ENCODE assay signal across 15 cellular contexts in the genomic region with DNA sequence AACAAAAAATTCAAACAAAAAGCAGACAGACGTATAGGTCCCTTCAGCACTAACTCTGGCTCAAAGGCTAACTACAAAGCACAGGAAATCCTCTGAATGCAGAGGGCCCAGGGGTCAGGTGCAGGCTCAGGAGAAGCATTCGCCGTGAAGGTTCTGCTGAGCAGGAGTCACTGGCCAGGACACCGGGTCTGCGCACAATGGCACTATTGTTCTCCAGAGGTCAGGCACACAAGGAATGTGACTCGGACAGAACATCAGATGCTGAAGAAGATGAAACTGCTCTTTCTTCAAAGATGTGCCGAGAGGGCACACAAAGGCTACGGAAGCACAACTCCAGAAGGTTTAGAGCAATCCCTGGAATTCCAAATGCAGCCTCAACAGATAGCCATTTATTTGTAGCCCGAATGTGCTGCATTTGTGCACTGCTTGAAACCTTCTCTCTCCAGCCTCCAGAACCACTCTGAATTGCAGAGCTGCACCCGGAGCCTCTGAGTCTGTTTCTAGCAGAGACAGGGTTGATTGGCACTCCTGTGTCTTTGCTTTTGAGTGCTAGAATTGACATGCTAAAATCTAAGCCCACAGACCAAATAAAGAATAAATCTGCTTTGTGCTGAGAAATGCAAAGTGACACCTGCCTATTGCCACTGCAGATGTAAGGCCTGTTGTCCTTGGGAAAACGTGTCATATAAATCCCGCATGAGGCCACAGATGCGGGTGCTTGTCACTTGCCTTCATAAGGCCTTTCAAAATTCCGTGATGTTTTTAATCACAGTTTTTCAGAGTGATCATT.
DNase-seq lines count a peak whose midpoint lies in the region; ATAC-seq, FAIRE-seq and TF ChIP-seq lines count a peak whose summit lies in the region.
"Had no signal": no experiment of that assay in that cellular context is flagged by ENCODE, and none has a peak within 500 bp of the region (broad histone marks: within the 10 kb centered on the region; RNA-seq: fewer than 3 reads in every experiment).

No MANE protein-coding gene starts in this region.

- TF ChIP-seq EP300 in HepG2 (IDR thresholded peaks at IDR 0.05; ENCODE audit: low read depth in 2 of 2, low read length in 2 of 2): peak; percentile 59 to 93
- TF ChIP-seq EP300 in HepG2 (CRISPR knock-in tag; IDR thresholded peaks at IDR 0.05; ENCODE audit: borderline replicate concordance): peak; percentile 96

- WGBS in HepG2 (ENCODE audit: low lambda C conversion rate): 9% methylated on average over 11 of the region's 14 CpGs

- H3K4me1 ChIP-seq in HepG2 (ENCODE audit: insufficient read depth, low read length) (peaks cover 72% of the 10 kb centered on the region), PC-3 (ENCODE audit: insufficient read depth, low read length) (peaks cover 6% of the 10 kb centered on the region; the same call in 1 of the 2 replicates)

- no peaks in the 10 kb centered on the region for H3K9me2 ChIP-seq in PC-3 (replicated peaks; ENCODE audit: low read length)

- POLR2A ChIA-PET in HepG2 (lab: Yijun Ruan, JAX) (interaction anchor here (1.5 to 1.9 kb wide), 3 partner anchors 29 to 36 kb away, joined by 4 to 5 read pairs (median 4); no protein-coding TSS in a partner anchor), PC-3 (lab: Charles Lee; ENCODE audit: unreplicated experiment) (no interaction called here)

- peaks cover 18 to 35% of the 10 kb centered on the region in 2 experiments for H3K36me3 ChIP-seq in HepG2 (replicated peaks in 1 of 2; ENCODE audit: control insufficient read depth in 1 of 2, insufficient read depth in 2 of 2, low read length in 2 of 2)
- no peaks in the 10 kb centered on the region for H3K36me3 ChIP-seq in PC-3 (ENCODE audit: low read depth, low read length)

- TF ChIP-seq POLR2A in HepG2 (IDR thresholded peaks at IDR 0.05; ENCODE audit: insufficient read depth in 1 of 2, low read depth in 2 of 2, low read length in 2 of 2): peak in 1 of 2 experiments; percentile 46; a peak in 2 of 4 replicates

- intact Hi-C loops in HepG2 (cut with micrococcal nuclease; ENCODE audit: unreplicated experiment) (loop anchor here (1.0 kb wide), 2 partner anchors 16 to 37 kb away; no protein-coding TSS in a partner anchor), PC-3 (cut with micrococcal nuclease) (no loop called here)

- H3K4me3 Mint-ChIP-seq in stimulated activated naive CD8-positive, alpha-beta T cell treated with anti-CD3 and anti-CD28 coated beads, Interleukin-15, Interleukin-2, amounts not matched to agents 100 ng/mL and 50 ng/mL, for 24 hours: no peak overlapping the region
- no peak overlapping the region for H3K4me3 Mint-ChIP-seq in T-helper 17 cell
- H3K4me3 Mint-ChIP-seq: dendritic cell treated with granulocyte-macrophage colony-stimulating factor and Interleukin-4, amounts not matched to agents 40 ng/mL and 50 ng/mL, for 4 days; natural killer cell had no signal

- peak overlapping the region; percentile 13 for H3K27ac Mint-ChIP-seq in stimulated activated naive CD8-positive, alpha-beta T cell treated with anti-CD3 and anti-CD28 coated beads, Interleukin-15, Interleukin-2, amounts not matched to agents 100 ng/mL and 50 ng/mL, for 24 hours
- peak overlapping the region; percentile 60 for H3K27ac Mint-ChIP-seq in T-helper 17 cell
- H3K27ac Mint-ChIP-seq: dendritic cell treated with granulocyte-macrophage colony-stimulating factor and Interleukin-4, amounts not matched to agents 40 ng/mL and 50 ng/mL, for 4 days; natural killer cell had no signal

- H3K79me2 ChIP-seq in HepG2 (ENCODE audit: insufficient read depth, low read length) (peaks cover 38% of the 10 kb centered on the region), PC-3 (ENCODE audit: low read length) (no peaks in the 10 kb centered on the region)

- H3K36me3 Mint-ChIP-seq in stimulated activated naive CD8-positive, alpha-beta T cell treated with anti-CD3 and anti-CD28 coated beads, Interleukin-15, Interleukin-2, amounts not matched to agents 100 ng/mL and 50 ng/mL, for 24 hours (ENCODE audit: low read depth): peaks cover 44% of the 10 kb centered on the region
- H3K36me3 Mint-ChIP-seq in T-helper 17 cell (ENCODE audit: low read depth): no peaks in the 10 kb centered on the region

- no peak for DNase-seq in stimulated activated naive CD8-positive, alpha-beta T cell treated with anti-CD3 and anti-CD28 coated beads, Interleukin-15, Interleukin-2, amounts not matched to agents 100 U/mL and 50 U/mL, for 24 hours
- DNase-seq in T-helper 17 cell: no peak
- peak; percentile 99 for DNase-seq in HepG2 (ENCODE audit: low spot score)
- peak; percentile 37 for DNase-seq in urothelium cell line (ENCODE audit: low spot score)
- no peak for DNase-seq in GF-D8 (lab: John Stamatoyannopoulos, UW)
- DNase-seq in T-helper 2 cell: no peak
- DNase-seq in PC-3: no peak
- DNase-seq: natural killer cell, NCI-H1436, NCI-H748 treated with DMSO at 0.1 percent for 48 hours, SHP77 had no signal

- H2AFZ ChIP-seq in HepG2 (ENCODE audit: low read length): no peak overlapping the region
- no peak overlapping the region for H2AFZ ChIP-seq in PC-3 (ENCODE audit: low read length)

- H3K9ac ChIP-seq in HepG2 (ENCODE audit: insufficient read depth, low read depth, low read length): peak overlapping the region; percentile 63
- no peak overlapping the region for H3K9ac ChIP-seq in PC-3 (ENCODE audit: low read length)

- no peaks in the 10 kb centered on the region for H3K9me3 ChIP-seq in T-helper 17 cell (ENCODE audit: control insufficient read depth, low read length, poor library complexity, severe bottlenecking)
- H3K9me3 ChIP-seq in HepG2 (ENCODE audit: low read length): no peaks in the 10 kb centered on the region
- H3K9me3 ChIP-seq in PC-3 (ENCODE audit: low read length): no peaks in the 10 kb centered on the region

- no TSS peak for BruUV-seq in HepG2 (replicated peaks; lab: Mats Ljungman, UMichigan)
- no TSS peak for BruUV-seq in PC-3 (replicated peaks; lab: Mats Ljungman, UMichigan)

- in situ Hi-C loops in HepG2 (cut with HindIII; ENCODE audit: extremely low pct_ligation_motif_present, low pct_unique_long_range_greater_than_20kb): no loop called here

- H3F3A ChIP-seq in PC-3 (ENCODE audit: low read length, unreplicated experiment): no peaks in the 10 kb centered on the region

- no peaks in the 10 kb centered on the region for H3K27me3 ChIP-seq in HepG2 (ENCODE audit: control insufficient read depth in 1 of 2, insufficient read depth in 2 of 2, low read length in 2 of 2)
- no peaks in the 10 kb centered on the region for H3K27me3 ChIP-seq in PC-3 (ENCODE audit: low read length)

- CTCF ChIA-PET in HepG2 (lab: Yijun Ruan, JAX; ENCODE audit: low intra/inter-chr PET ratio, low total read pairs): no interaction called here
- CTCF ChIA-PET in PC-3 (lab: Charles Lee): no interaction called here

- H3K4me1 Mint-ChIP-seq in stimulated activated naive CD8-positive, alpha-beta T cell treated with anti-CD3 and anti-CD28 coated beads, Interleukin-15, Interleukin-2, amounts not matched to agents 100 ng/mL and 50 ng/mL, for 24 hours (ENCODE audit: low read depth): peaks cover 70% of the 10 kb centered on the region
- peaks cover 26% of the 10 kb centered on the region for H3K4me1 Mint-ChIP-seq in T-helper 17 cell

- TF ChIP-seq RAD21 in HepG2 (CRISPR knock-in tag; IDR thresholded peaks at IDR 0.05): no peak

- no peaks in the 10 kb centered on the region for H3K9me3 Mint-ChIP-seq in stimulated activated naive CD8-positive, alpha-beta T cell treated with anti-CD3 and anti-CD28 coated beads, Interleukin-15, Interleukin-2, amounts not matched to agents 100 ng/mL and 50 ng/mL, for 24 hours
- H3K9me3 Mint-ChIP-seq: dendritic cell treated with granulocyte-macrophage colony-stimulating factor and Interleukin-4, amounts not matched to agents 40 ng/mL and 50 ng/mL, for 4 days; natural killer cell had no signal

- H3K4me3 ChIP-seq in HepG2 (replicated peaks in 1 of 3; ENCODE audit: insufficient read depth in 1 of 3, low read depth in 2 of 3, low read length in 3 of 3): peak overlapping the region in 1 of 3 experiments; percentile 29; a peak in 1 of 6 replicates
- H3K4me3 ChIP-seq in PC-3 (ENCODE audit: low read length): no peak overlapping the region

- FAIRE-seq in HepG2 (lab: Jason Lieb, UNC) (peak; percentile 100), urothelium cell line (lab: Jason Lieb, UNC) (peak; percentile 62)
- FAIRE-seq: G401.6, GM18507 had no signal

- H3K27me3 Mint-ChIP-seq in stimulated activated naive CD8-positive, alpha-beta T cell treated with anti-CD3 and anti-CD28 coated beads, Interleukin-15, Interleukin-2, amounts not matched to agents 100 ng/mL and 50 ng/mL, for 24 hours: no peaks in the 10 kb centered on the region
- H3K27me3 Mint-ChIP-seq in T-helper 17 cell: no peaks in the 10 kb centered on the region
- H3K27me3 Mint-ChIP-seq: dendritic cell treated with granulocyte-macrophage colony-stimulating factor and Interleukin-4, amounts not matched to agents 40 ng/mL and 50 ng/mL, for 4 days had no signal

- TF ChIP-seq CTCF in HepG2 (CRISPR knock-in tag; IDR thresholded peaks at IDR 0.05): no peak
- no peak for TF ChIP-seq CTCF in PC-3 (conservative IDR thresholded peaks at IDR 0.05; ENCODE audit: low read depth, low read length)

- H4K20me1 ChIP-seq in HepG2 (ENCODE audit: insufficient read depth, low read length): no peaks in the 10 kb centered on the region
- no peaks in the 10 kb centered on the region for H4K20me1 ChIP-seq in PC-3 (ENCODE audit: low read length)

- H3K4me2 ChIP-seq in HepG2 (ENCODE audit: low read depth, low read length) (peak overlapping the region; percentile 61), PC-3 (ENCODE audit: low read length) (no peak overlapping the region)

- H3K27ac ChIP-seq in HepG2 (ENCODE audit: extremely low read length, insufficient read depth, low read length) (peak overlapping the region; percentile 91), PC-3 (ENCODE audit: low read length) (no peak overlapping the region)

- no peak for ATAC-seq in stimulated activated naive CD8-positive, alpha-beta T cell treated with anti-CD3 and anti-CD28 coated beads, Interleukin-15, Interleukin-2, amounts not matched to agents 100 U/mL and 50 U/mL, for 24 hours
- no peak for ATAC-seq in T-helper 17 cell
- ATAC-seq in HepG2: peak; percentile 99
- no peak for ATAC-seq in PC-3
- ATAC-seq: natural killer cell had no signal

TF ChIP-seq in HepG2, 621 proteins besides CTCF, POLR2A, EP300 and RAD21 (continues in another document):
- TF ChIP-seq FOXJ3 (CRISPR knock-in tag; IDR thresholded peaks at IDR 0.05; ENCODE audit: borderline replicate concordance): peak; percentile 22

Comparison
In these comparisons a context has a peak if more than half of its experiments do, and no peak if none do; other contexts are left out.
1. DNase-seq: peak in HepG2 (single experiment) and urothelium cell line (single experiment); none in stimulated activated naive CD8-positive, alpha-beta T cell treated with anti-CD3 and anti-CD28 coated beads, Interleukin-15, Interleukin-2, amounts not matched to agents 100 U/mL and 50 U/mL, for 24 hours (single experiment), T-helper 17 cell (0 of 3), GF-D8 (single experiment), T-helper 2 cell (0 of 5) and PC-3 (single experiment).